In the genomic region with DNA sequence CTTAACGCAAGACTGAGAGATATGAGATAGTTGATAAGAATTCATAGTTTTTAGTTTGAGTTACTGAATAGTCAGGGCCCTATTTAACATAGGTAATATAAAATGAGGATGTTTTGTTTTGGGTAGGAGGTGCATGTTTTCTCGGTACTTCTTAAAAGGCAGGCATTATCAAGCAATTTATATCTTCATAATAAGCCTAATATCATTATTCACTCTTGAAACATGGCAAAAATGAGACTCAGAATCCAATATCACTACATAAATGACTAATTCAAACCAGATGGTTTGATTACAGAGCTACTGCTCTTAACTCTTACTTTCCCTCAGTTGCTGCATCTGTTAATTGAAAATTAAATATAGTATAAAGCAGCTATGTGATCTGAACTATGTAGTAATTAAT, we compare ENCODE assay signal across 15 cellular contexts.
DNase-seq lines count a peak whose midpoint lies in the region; ATAC-seq and TF ChIP-seq lines count a peak whose summit lies in the region.
"Had no signal": no experiment of that assay in that cellular context is flagged by ENCODE, and none has a peak within 500 bp of the region (broad histone marks: within the 10 kb centered on the region; RNA-seq: fewer than 3 reads in every experiment).

No MANE protein-coding gene starts in this region.

- intact Hi-C loops in vagina (cut with DNase I), result no loop called here

- 65 to 71% methylated on average over 2 of the region's 2 CpGs for WGBS in gastroesophageal sphincter (ENCODE audit: low coverage in 1 of 2), 2 donors

- H3K27me3 ChIP-seq in gastroesophageal sphincter (no peaks in the 10 kb centered on the region), vagina (no peaks in the 10 kb centered on the region)

- H3K27ac ChIP-seq in SK-N-MC (no peak overlapping the region), gastroesophageal sphincter (no peak overlapping the region), vagina (no peak overlapping the region)
- H3K27ac ChIP-seq: A549 had no signal

- TF ChIP-seq CTCF in choroid plexus epithelial cell (conservative IDR thresholded peaks at IDR 0.05; ENCODE audit: low read depth, low read length) (no peak), foreskin fibroblast (IDR thresholded peaks at IDR 0.05; ENCODE audit: low read depth, low read length) (no peak), gastroesophageal sphincter (IDR thresholded peaks at IDR 0.05) (no peak), vagina (IDR thresholded peaks at IDR 0.05) (no peak)

- 0 out of 2 replicates have a peak overlapping the region, but pooled peaks have one; percentile 2 for H3K4me3 ChIP-seq in SK-N-MC
- H3K4me3 ChIP-seq in choroid plexus epithelial cell (ENCODE audit: low read depth, low read length), result no peak overlapping the region
- H3K4me3 ChIP-seq in foreskin fibroblast (ENCODE audit: low read depth in 1 of 2, low read length in 2 of 2), result no peak overlapping the region
- H3K4me3 ChIP-seq in gastroesophageal sphincter, result no peak overlapping the region
- no peak overlapping the region for H3K4me3 ChIP-seq in vagina
- H3K4me3 ChIP-seq: A549, GM23338 had no signal

- no peaks in the 10 kb centered on the region for H3K36me3 ChIP-seq in SK-N-MC (ENCODE audit: insufficient read depth, low read length)
- H3K36me3 ChIP-seq in gastroesophageal sphincter, result no peaks in the 10 kb centered on the region
- no peaks in the 10 kb centered on the region for H3K36me3 ChIP-seq in vagina

- H3K9ac ChIP-seq in SK-N-MC (ENCODE audit: insufficient read length), result no peak overlapping the region

- TF ChIP-seq POLR2A in gastroesophageal sphincter (IDR thresholded peaks at IDR 0.05) (no peak), vagina (IDR thresholded peaks at IDR 0.05) (no peak)

- H3K4me1 ChIP-seq in gastroesophageal sphincter, result no peaks in the 10 kb centered on the region
- H3K4me1 ChIP-seq in vagina, result no peaks in the 10 kb centered on the region
- H3K4me1 ChIP-seq: A549 had no signal

- DNase-seq in SK-N-MC (ENCODE audit: low read depth, low spot score), result no peak
- DNase-seq in choroid plexus epithelial cell (ENCODE audit: low read depth), result peak; percentile 4
- DNase-seq in foreskin fibroblast, result peak; percentile 0 to 27
- no peak for DNase-seq in 8988T
- DNase-seq in vagina (ENCODE audit: extremely low spot score in 2 of 2), result no peak
- no peak for DNase-seq in NCI-H1105 (lab: John Stamatoyannopoulos, UW)
- DNase-seq: CD8-positive, alpha-beta T cell; COR-L47; DMS153; DND-41; GDM1; H7 had no signal

- no peak for TF ChIP-seq EP300 in gastroesophageal sphincter (IDR thresholded peaks at IDR 0.05)

- ATAC-seq in gastroesophageal sphincter, result no peak
- ATAC-seq: A549; CD8-positive, alpha-beta T cell; GM23338 had no signal

- no peaks in the 10 kb centered on the region for H3K9me3 ChIP-seq in SK-N-MC (ENCODE audit: low read depth, low read length)
- H3K9me3 ChIP-seq in gastroesophageal sphincter, result no peaks in the 10 kb centered on the region
- no peaks in the 10 kb centered on the region for H3K9me3 ChIP-seq in vagina
- H3K9me3 ChIP-seq: A549 had no signal

Comparison
In these comparisons a context has a peak if more than half of its experiments do, and no peak if none do; other contexts are left out.
1. DNase-seq: peak in choroid plexus epithelial cell (single experiment) and foreskin fibroblast (2 of 2); none in SK-N-MC (single experiment), 8988T (single experiment), vagina (0 of 2) and NCI-H1105 (single experiment).